14 cellular contexts compared by ENCODE assay signal in genomic region chr12:93825501-93825888, GRCh38.
A peak's percentile ranks its signal among the peaks of the same experiment; 100 is the strongest.
DNase-seq lines count a peak whose midpoint lies in the region; ATAC-seq and TF ChIP-seq lines count a peak whose summit lies in the region.
"Had no signal": no experiment of that assay in that cellular context is flagged by ENCODE, and none has a peak within 500 bp of the region (broad histone marks: within the 10 kb centered on the region; RNA-seq: fewer than 3 reads in every experiment).

No MANE protein-coding gene starts in this region.

- TF ChIP-seq CTCF in C4-2B (conservative IDR thresholded peaks at IDR 0.05): no peak
- 0 out of 2 replicates have a peak, but pooled peaks have one; percentile 7 for TF ChIP-seq CTCF in Panc1 (IDR thresholded peaks at IDR 0.05)
- no peak for TF ChIP-seq CTCF in osteoblast (IDR thresholded peaks at IDR 0.05; ENCODE audit: extremely low read depth, low read depth, low read length)
- no peak for TF ChIP-seq CTCF in brain microvascular endothelial cell (IDR thresholded peaks at IDR 0.05; ENCODE audit: low read depth, low read length, missing control alignments)

- no peaks in the 10 kb centered on the region for H4K20me1 ChIP-seq in osteoblast (ENCODE audit: insufficient read depth, low read length)

- H3K79me2 ChIP-seq in osteoblast (ENCODE audit: insufficient read depth, low read length): peaks cover 2% of the 10 kb centered on the region

- peak overlapping the region; percentile 40 for H3K4me2 ChIP-seq in osteoblast (ENCODE audit: insufficient read depth, low read length)

- H3K27ac ChIP-seq in C4-2B (peak overlapping the region; percentile 56; the same call in 1 of the 2 replicates), Panc1 (ENCODE audit: low read length) (no peak overlapping the region), osteoblast (ENCODE audit: low read depth, low read length) (peak overlapping the region; percentile 54), brain microvascular endothelial cell (no peak overlapping the region)

- POLR2A ChIA-PET in Panc1 (lab: Charles Lee): interaction anchor here (0.6 kb wide), 1 partner anchor 191 kb away, joined by 3 read pairs; no protein-coding TSS in a partner anchor

- H3K36me3 ChIP-seq in Panc1 (ENCODE audit: control insufficient read depth, insufficient read depth, low read length) (no peaks in the 10 kb centered on the region), osteoblast (ENCODE audit: insufficient read depth, low read length) (no peaks in the 10 kb centered on the region), brain microvascular endothelial cell (replicated peaks) (no peaks in the 10 kb centered on the region)

- H3K4me1 ChIP-seq in Panc1 (ENCODE audit: control insufficient read depth, insufficient read depth, low read length) (no peaks in the 10 kb centered on the region), osteoblast (ENCODE audit: insufficient read depth, low read length) (peaks cover 39% of the 10 kb centered on the region)

- no peaks in the 10 kb centered on the region for H3K9me3 ChIP-seq in Panc1 (ENCODE audit: control insufficient read depth, insufficient read depth, low read depth, low read length)
- H3K9me3 ChIP-seq in osteoblast (ENCODE audit: low read depth, low read length): no peaks in the 10 kb centered on the region
- H3K9me3 ChIP-seq: A549 had no signal

- intact Hi-C loops in Panc1 (cut with micrococcal nuclease; ENCODE audit: unreplicated experiment): no loop called here
- intact Hi-C loops in Right ventricle myocardium superior (cut with DNase I): loop anchor here (10.0 kb wide), 1 partner anchor 251 kb away; the partner anchor contains the start of gene SOCS2

- DNase-seq in Panc1 (ENCODE audit: low read depth, low spot score) (no peak), Right ventricle myocardium superior (no peak), osteoblast (ENCODE audit: insufficient read length, low spot score, missing footprints) (no peak), brain microvascular endothelial cell (no peak), T-helper 1 cell (no peak)
- no peak for DNase-seq in stimulated activated CD4-positive, alpha-beta T cell treated with anti-CD3 and anti-CD28 coated beads, Interleukin-2, amount 100 ng/mL, for 48 hours
- DNase-seq: activated CD4-positive, alpha-beta T cell treated with anti-CD3 and anti-CD28 coated beads for 4 hours; activated T-cell treated with anti-CD3 and anti-CD28 coated beads, Interleukin-2, amount 50 U/mL, for 4 hours; amniotic stem cell; kidney; NCI-H2171 treated with DMSO at 0.1 percent for 48 hours had no signal

- no TSS peak for BruUV-seq in Panc1 (replicated peaks; lab: Mats Ljungman, UMichigan)

- no peak for ATAC-seq in Panc1
- peak; percentile 54 for ATAC-seq in Right ventricle myocardium superior (ENCODE audit: poor library complexity)
- no peak for ATAC-seq in GM21786 (IDR thresholded peaks at IDR 0.05; ENCODE audit: unreplicated experiment)
- ATAC-seq: activated T-cell treated with anti-CD3 and anti-CD28 coated beads, Interleukin-2, amount 50 U/mL, for 4 hours had no signal

- CTCF ChIA-PET in Panc1 (lab: Charles Lee): no interaction called here

- in situ Hi-C loops in Panc1 (cut with HindIII; ENCODE audit: low pct_unique_long_range_greater_than_20kb, low sequenced_read_pairs): no loop called here
- in situ Hi-C loops in brain microvascular endothelial cell (cut with HindIII; ENCODE audit: low pct_ligation_motif_present, low sequenced_read_pairs): no loop called here

- H2AFZ ChIP-seq in osteoblast (ENCODE audit: low read length): no peak overlapping the region

- H3K4me3 ChIP-seq in Panc1 (ENCODE audit: low read depth in 2 of 2, low read length in 2 of 2) (no peak overlapping the region), osteoblast (ENCODE audit: insufficient read depth, low read length) (no peak overlapping the region), brain microvascular endothelial cell (ENCODE audit: low read depth, low read length) (no peak overlapping the region)
- H3K4me3 ChIP-seq: A549 had no signal

- H3K27me3 ChIP-seq in Panc1 (ENCODE audit: control insufficient read depth, insufficient read depth, low read length) (no peaks in the 10 kb centered on the region), osteoblast (ENCODE audit: insufficient read depth, low read length) (no peaks in the 10 kb centered on the region), brain microvascular endothelial cell (replicated peaks) (no peaks in the 10 kb centered on the region)

Comparison
In these comparisons a context has a peak if more than half of its experiments do, and no peak if none do; other contexts are left out.
1. H3K27ac ChIP-seq: peak in C4-2B (single experiment) and osteoblast (single experiment); none in Panc1 (single experiment) and brain microvascular endothelial cell (single experiment).